ENCODE assay signal across 30 cellular contexts in genomic region chr7:133781481-133782090, GRCh38.
"Had no signal": no experiment of that assay in that cellular context is flagged by ENCODE, and none has a peak within 500 bp of the region (broad histone marks: within the 10 kb centered on the region; RNA-seq: fewer than 3 reads in every experiment).

No MANE protein-coding gene starts in this region.

- H3K4me1 Mint-ChIP-seq: activated naive CD4-positive, alpha-beta T cell treated with anti-CD3 and anti-CD28 coated beads, Interleukin-2, amount 50 U/mL, for 24 hours; activated naive CD8-positive, alpha-beta T cell treated with anti-CD3 and anti-CD28 coated beads, Interleukin-2, amount 50 U/mL, for 24 hours; endodermal cell; stimulated activated memory B cell treated with anti-CD40 and anti-IgM and Interleukin-4, amounts not matched to agents 10 μg/mL and 1 μg/mL and 100 μg/mL, for 72 hours; WTC11 had no signal

- H3K9me3 ChIP-seq: psoas muscle, sigmoid colon, stomach, thyroid gland, upper lobe of left lung, vagina had no signal

- H3K36me3 ChIP-seq: neural progenitor cell, sigmoid colon, stomach, thyroid gland, upper lobe of left lung, vagina had no signal

- H3K9me3 Mint-ChIP-seq: activated naive CD4-positive, alpha-beta T cell treated with anti-CD3 and anti-CD28 coated beads, Interleukin-2, amount 50 U/mL, for 24 hours; activated T-helper 2 cell treated with anti-CD3 and anti-CD28 coated beads, Interferon-gamma antibody, Interleukin-2, Interleukin-4, amounts not matched to agents 10 μg/mL and 5 μg/mL and 100 μg/mL, durations not matched to agents 14 hours and 24 hours and 36 hours; neural progenitor cell; stimulated activated memory B cell treated with anti-CD40 and anti-IgM and Interleukin-4, amounts not matched to agents 10 μg/mL and 1 μg/mL and 100 μg/mL, for 72 hours had no signal

- ATAC-seq: activated CD8-positive, alpha-beta T cell treated with anti-CD3 and anti-CD28 coated beads for 36 hours; activated naive CD8-positive, alpha-beta T cell treated with anti-CD3 and anti-CD28 coated beads, Interleukin-2, amount 50 U/mL, for 24 hours; esophagus mucosa; left cardiac atrium; psoas muscle; stimulated activated memory B cell treated with anti-CD40 and anti-IgM and Interleukin-4, amounts not matched to agents 10 μg/mL and 1 μg/mL and 100 μg/mL, for 72 hours; WTC11 had no signal

- H3K4me3 ChIP-seq: neural progenitor cell, psoas muscle, sigmoid colon, stomach, thyroid gland, upper lobe of left lung, vagina had no signal

- H3K27me3 ChIP-seq: neural progenitor cell, sigmoid colon, stomach, thyroid gland, upper lobe of left lung, vagina had no signal

- H3K27me3 Mint-ChIP-seq: activated CD8-positive, alpha-beta T cell treated with anti-CD3 and anti-CD28 coated beads for 36 hours; activated naive CD4-positive, alpha-beta T cell treated with anti-CD3 and anti-CD28 coated beads, Interleukin-2, amount 50 U/mL, for 24 hours; activated naive CD8-positive, alpha-beta T cell treated with anti-CD3 and anti-CD28 coated beads, Interleukin-2, amount 50 U/mL, for 24 hours; stimulated activated memory B cell treated with anti-CD40 and anti-IgM and Interleukin-4, amounts not matched to agents 10 μg/mL and 1 μg/mL and 100 μg/mL, for 72 hours had no signal

- H3K27ac Mint-ChIP-seq: activated CD8-positive, alpha-beta T cell treated with anti-CD3 and anti-CD28 coated beads for 36 hours; activated naive CD4-positive, alpha-beta T cell treated with anti-CD3 and anti-CD28 coated beads, Interleukin-2, amount 50 U/mL, for 24 hours; activated naive CD8-positive, alpha-beta T cell treated with anti-CD3 and anti-CD28 coated beads, Interleukin-2, amount 50 U/mL, for 24 hours; activated T-helper 2 cell treated with anti-CD3 and anti-CD28 coated beads, Interferon-gamma antibody, Interleukin-2, Interleukin-4, amounts not matched to agents 10 μg/mL and 5 μg/mL and 100 μg/mL, durations not matched to agents 14 hours and 24 hours and 36 hours; endodermal cell; neural progenitor cell; stimulated activated memory B cell treated with anti-CD40 and anti-IgM and Interleukin-4, amounts not matched to agents 10 μg/mL and 1 μg/mL and 100 μg/mL, for 72 hours; WTC11 had no signal

- DNase-seq: activated CD4-positive, alpha-beta T cell treated with anti-CD3 and anti-CD28 coated beads, Interleukin-2, amount 50 U/mL, for 1 hour; activated CD8-positive, alpha-beta T cell treated with anti-CD3 and anti-CD28 coated beads for 36 hours; activated naive CD8-positive, alpha-beta T cell treated with anti-CD3 and anti-CD28 coated beads, Interleukin-2, amount 50 U/mL, for 24 hours; activated T-cell treated with anti-CD3 and anti-CD28 coated beads, Interleukin-2, amount 50 U/mL, for 48 hours; amygdala; caudate nucleus; endodermal cell; foreskin fibroblast; head of caudate nucleus; hippocampal formation; left cardiac atrium; mammary epithelial cell; occipital lobe; psoas muscle; sigmoid colon; small intestine; stimulated activated CD4-positive, alpha-beta T cell treated with anti-CD3 and anti-CD28 coated beads, Interleukin-4, amount 100 ng/mL, for 24 hours; stimulated activated CD8-positive, alpha-beta memory T cell treated with anti-CD3 and anti-CD28 coated beads, Interleukin-4, amount 100 ng/mL, for 48 hours; stomach; T1000; thyroid gland; upper lobe of left lung had no signal

- H3K4me3 Mint-ChIP-seq: activated CD8-positive, alpha-beta T cell treated with anti-CD3 and anti-CD28 coated beads for 36 hours; activated naive CD4-positive, alpha-beta T cell treated with anti-CD3 and anti-CD28 coated beads, Interleukin-2, amount 50 U/mL, for 24 hours; activated naive CD8-positive, alpha-beta T cell treated with anti-CD3 and anti-CD28 coated beads, Interleukin-2, amount 50 U/mL, for 24 hours; endodermal cell; neural progenitor cell; stimulated activated memory B cell treated with anti-CD40 and anti-IgM and Interleukin-4, amounts not matched to agents 10 μg/mL and 1 μg/mL and 100 μg/mL, for 72 hours; WTC11 had no signal

- H3K4me1 ChIP-seq: neural progenitor cell, parathyroid adenoma, psoas muscle, sigmoid colon, stomach, thyroid gland, upper lobe of left lung, vagina had no signal
